1 cellular context compared by ENCODE assay signal in genomic region chr5:80754900-80755299, GRCh38.
TF ChIP-seq lines count a peak whose summit lies in the region.

No MANE protein-coding gene starts in this region.

TF ChIP-seq in WTC11, 78 proteins besides CTCF, POLR2A, EP300 and RAD21 (continued from another document):
- TF ChIP-seq ERG (CRISPR knock-in tag; IDR thresholded peaks at IDR 0.05) (no peak), E2F4 (CRISPR knock-in tag; IDR thresholded peaks at IDR 0.05; ENCODE audit: borderline replicate concordance, low read depth) (no peak), TP53 (CRISPR knock-in tag; IDR thresholded peaks at IDR 0.05) (no peak), ZNF671 (CRISPR knock-in tag; IDR thresholded peaks at IDR 0.05) (no peak), OVOL2 (CRISPR knock-in tag; IDR thresholded peaks at IDR 0.05; ENCODE audit: borderline replicate concordance) (no peak), ZBTB21 (CRISPR knock-in tag; IDR thresholded peaks at IDR 0.05; ENCODE audit: borderline replicate concordance) (no peak), IRF2 (CRISPR knock-in tag; IDR thresholded peaks at IDR 0.05; ENCODE audit: borderline replicate concordance, low read depth) (no peak), FOXK1 (CRISPR knock-in tag; IDR thresholded peaks at IDR 0.05) (no peak)
